In the genomic region with DNA sequence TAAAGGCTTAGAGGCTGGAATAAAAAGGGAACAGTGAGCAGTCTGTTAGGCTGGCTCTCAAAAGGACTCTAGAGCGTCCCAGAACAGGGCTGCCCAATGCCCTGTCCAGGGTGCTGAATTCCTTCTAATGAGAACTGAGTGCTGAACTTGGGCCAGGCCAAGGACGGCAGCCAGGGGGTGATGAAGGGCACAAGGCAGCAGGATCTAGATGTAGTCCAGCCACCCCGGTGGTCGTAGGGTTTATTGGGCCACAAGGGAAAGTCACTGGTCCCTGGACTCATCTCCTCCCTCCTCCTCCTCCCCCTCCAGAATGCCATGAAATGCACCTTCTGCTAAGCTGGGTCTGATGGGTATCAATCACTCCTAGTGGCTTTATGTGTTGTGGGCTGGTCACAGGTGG, we compare ENCODE assay signal across 1 cellular context.
TF ChIP-seq lines count a peak whose summit lies in the region.

No MANE protein-coding gene starts in this region.

TF ChIP-seq in GM23338, 12 proteins besides CTCF, POLR2A, EP300 and RAD21:
- TF ChIP-seq CREB1 (CRISPR knock-in tag; IDR thresholded peaks at IDR 0.05; ENCODE audit: low read depth): peak; percentile 48; the same call in 1 of the 2 replicates
- TF ChIP-seq ZNF114 (CRISPR knock-in tag; IDR thresholded peaks at IDR 0.05): no peak
- TF ChIP-seq EZH2phosphoT487 (IDR thresholded peaks at IDR 0.05; ENCODE audit: unreplicated experiment): no peak
- TF ChIP-seq, protein P1, sequence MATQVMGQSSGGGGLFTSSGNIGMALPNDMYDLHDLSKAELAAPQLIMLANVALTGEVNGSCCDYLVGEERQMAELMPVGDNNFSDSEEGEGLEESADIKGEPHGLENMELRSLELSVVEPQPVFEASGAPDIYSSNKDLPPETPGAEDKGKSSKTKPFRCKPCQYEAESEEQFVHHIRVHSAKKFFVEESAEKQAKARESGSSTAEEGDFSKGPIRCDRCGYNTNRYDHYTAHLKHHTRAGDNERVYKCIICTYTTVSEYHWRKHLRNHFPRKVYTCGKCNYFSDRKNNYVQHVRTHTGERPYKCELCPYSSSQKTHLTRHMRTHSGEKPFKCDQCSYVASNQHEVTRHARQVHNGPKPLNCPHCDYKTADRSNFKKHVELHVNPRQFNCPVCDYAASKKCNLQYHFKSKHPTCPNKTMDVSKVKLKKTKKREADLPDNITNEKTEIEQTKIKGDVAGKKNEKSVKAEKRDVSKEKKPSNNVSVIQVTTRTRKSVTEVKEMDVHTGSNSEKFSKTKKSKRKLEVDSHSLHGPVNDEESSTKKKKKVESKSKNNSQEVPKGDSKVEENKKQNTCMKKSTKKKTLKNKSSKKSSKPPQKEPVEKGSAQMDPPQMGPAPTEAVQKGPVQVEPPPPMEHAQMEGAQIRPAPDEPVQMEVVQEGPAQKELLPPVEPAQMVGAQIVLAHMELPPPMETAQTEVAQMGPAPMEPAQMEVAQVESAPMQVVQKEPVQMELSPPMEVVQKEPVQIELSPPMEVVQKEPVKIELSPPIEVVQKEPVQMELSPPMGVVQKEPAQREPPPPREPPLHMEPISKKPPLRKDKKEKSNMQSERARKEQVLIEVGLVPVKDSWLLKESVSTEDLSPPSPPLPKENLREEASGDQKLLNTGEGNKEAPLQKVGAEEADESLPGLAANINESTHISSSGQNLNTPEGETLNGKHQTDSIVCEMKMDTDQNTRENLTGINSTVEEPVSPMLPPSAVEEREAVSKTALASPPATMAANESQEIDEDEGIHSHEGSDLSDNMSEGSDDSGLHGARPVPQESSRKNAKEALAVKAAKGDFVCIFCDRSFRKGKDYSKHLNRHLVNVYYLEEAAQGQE (IDR thresholded peaks at IDR 0.05; ENCODE audit: unreplicated experiment): peak; percentile 95
- TF ChIP-seq, protein P2, sequence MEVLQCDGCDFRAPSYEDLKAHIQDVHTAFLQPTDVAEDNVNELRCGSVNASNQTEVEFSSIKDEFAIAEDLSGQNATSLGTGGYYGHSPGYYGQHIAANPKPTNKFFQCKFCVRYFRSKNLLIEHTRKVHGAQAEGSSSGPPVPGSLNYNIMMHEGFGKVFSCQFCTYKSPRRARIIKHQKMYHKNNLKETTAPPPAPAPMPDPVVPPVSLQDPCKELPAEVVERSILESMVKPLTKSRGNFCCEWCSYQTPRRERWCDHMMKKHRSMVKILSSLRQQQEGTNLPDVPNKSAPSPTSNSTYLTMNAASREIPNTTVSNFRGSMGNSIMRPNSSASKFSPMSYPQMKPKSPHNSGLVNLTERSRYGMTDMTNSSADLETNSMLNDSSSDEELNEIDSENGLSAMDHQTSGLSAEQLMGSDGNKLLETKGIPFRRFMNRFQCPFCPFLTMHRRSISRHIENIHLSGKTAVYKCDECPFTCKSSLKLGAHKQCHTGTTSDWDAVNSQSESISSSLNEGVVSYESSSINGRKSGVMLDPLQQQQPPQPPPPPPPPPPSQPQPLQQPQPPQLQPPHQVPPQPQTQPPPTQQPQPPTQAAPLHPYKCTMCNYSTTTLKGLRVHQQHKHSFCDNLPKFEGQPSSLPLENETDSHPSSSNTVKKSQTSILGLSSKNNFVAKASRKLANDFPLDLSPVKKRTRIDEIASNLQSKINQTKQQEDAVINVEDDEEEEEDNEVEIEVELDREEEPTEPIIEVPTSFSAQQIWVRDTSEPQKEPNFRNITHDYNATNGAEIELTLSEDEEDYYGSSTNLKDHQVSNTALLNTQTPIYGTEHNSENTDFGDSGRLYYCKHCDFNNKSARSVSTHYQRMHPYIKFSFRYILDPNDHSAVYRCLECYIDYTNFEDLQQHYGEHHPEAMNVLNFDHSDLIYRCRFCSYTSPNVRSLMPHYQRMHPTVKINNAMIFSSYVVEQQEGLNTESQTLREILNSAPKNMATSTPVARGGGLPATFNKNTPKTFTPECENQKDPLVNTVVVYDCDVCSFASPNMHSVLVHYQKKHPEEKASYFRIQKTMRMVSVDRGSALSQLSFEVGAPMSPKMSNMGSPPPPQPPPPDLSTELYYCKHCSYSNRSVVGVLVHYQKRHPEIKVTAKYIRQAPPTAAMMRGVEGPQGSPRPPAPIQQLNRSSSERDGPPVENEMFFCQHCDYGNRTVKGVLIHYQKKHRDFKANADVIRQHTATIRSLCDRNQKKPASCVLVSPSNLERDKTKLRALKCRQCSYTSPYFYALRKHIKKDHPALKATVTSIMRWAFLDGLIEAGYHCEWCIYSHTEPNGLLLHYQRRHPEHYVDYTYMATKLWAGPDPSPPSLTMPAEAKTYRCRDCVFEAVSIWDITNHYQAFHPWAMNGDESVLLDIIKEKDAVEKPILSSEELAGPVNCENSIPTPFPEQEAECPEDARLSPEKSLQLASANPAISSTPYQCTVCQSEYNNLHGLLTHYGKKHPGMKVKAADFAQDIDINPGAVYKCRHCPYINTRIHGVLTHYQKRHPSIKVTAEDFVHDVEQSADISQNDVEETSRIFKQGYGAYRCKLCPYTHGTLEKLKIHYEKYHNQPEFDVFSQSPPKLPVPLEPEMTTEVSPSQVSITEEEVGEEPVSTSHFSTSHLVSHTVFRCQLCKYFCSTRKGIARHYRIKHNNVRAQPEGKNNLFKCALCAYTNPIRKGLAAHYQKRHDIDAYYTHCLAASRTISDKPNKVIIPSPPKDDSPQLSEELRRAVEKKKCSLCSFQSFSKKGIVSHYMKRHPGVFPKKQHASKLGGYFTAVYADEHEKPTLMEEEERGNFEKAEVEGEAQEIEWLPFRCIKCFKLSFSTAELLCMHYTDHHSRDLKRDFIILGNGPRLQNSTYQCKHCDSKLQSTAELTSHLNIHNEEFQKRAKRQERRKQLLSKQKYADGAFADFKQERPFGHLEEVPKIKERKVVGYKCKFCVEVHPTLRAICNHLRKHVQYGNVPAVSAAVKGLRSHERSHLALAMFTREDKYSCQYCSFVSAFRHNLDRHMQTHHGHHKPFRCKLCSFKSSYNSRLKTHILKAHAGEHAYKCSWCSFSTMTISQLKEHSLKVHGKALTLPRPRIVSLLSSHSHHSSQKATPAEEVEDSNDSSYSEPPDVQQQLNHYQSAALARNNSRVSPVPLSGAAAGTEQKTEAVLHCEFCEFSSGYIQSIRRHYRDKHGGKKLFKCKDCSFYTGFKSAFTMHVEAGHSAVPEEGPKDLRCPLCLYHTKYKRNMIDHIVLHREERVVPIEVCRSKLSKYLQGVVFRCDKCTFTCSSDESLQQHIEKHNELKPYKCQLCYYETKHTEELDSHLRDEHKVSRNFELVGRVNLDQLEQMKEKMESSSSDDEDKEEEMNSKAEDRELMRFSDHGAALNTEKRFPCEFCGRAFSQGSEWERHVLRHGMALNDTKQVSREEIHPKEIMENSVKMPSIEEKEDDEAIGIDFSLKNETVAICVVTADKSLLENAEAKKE (CRISPR knock-in tag; IDR thresholded peaks at IDR 0.05): peak; percentile 50; the same call in 1 of the 2 replicates
